Comparison of ENCODE assay signal across 8 cellular contexts in genomic region chr22:31753005-31753633, GRCh38. TPM values are rescaled to one million over a fixed set of nuclear protein-coding genes. Genes with fewer than 3 reads are reported as not detected.
A peak's percentile ranks its signal among the peaks of the same experiment; 100 is the strongest.
DNase-seq lines count a peak whose midpoint lies in the region; ATAC-seq and TF ChIP-seq lines count a peak whose summit lies in the region.

No MANE protein-coding gene starts in this region.

- H3K27me3 ChIP-seq in HUES48 (ENCODE audit: control insufficient read depth, insufficient read depth, low read length) (no peaks in the 10 kb centered on the region), SU-DHL-6 (ENCODE audit: low read length) (no peaks in the 10 kb centered on the region), upper lobe of right lung (no peaks in the 10 kb centered on the region)

- H3K4me2 ChIP-seq in SU-DHL-6 (ENCODE audit: low read depth, low read length, poor library complexity, severe bottlenecking) = peak overlapping the region; percentile 86

- H3K79me2 ChIP-seq in SU-DHL-6 (ENCODE audit: insufficient read depth, low read length) = peaks cover 45% of the 10 kb centered on the region

- H3K4me1 ChIP-seq in HUES48 (ENCODE audit: control insufficient read depth, insufficient read depth, low read length) (peaks cover 25% of the 10 kb centered on the region), mesodermal cell (ENCODE audit: control insufficient read depth, insufficient read depth, low read length, poor library complexity, severe bottlenecking) (peaks cover 25% of the 10 kb centered on the region), upper lobe of right lung (peaks cover 36% of the 10 kb centered on the region)

- TF ChIP-seq CTCF in SU-DHL-6 (IDR thresholded peaks at IDR 0.05; ENCODE audit: insufficient read depth, low read length, poor library complexity, severe bottlenecking) = no peak
- no peak for TF ChIP-seq CTCF in upper lobe of right lung (IDR thresholded peaks at IDR 0.05)

- ATAC-seq in GM19023 (IDR thresholded peaks at IDR 0.05; ENCODE audit: unreplicated experiment) = peak; percentile 27
- peak; percentile 1 for ATAC-seq in upper lobe of right lung

- DNase-seq in AG20443 (ENCODE audit: low spot score) = peak; percentile 22
- DNase-seq in ecto neural progenitor cell (ENCODE audit: low spot score) = peak; percentile 85
- peak; percentile 72 for DNase-seq in upper lobe of right lung
- DNase-seq in COLO829 (ENCODE audit: low spot score) = no peak

- no peaks in the 10 kb centered on the region for H4K20me1 ChIP-seq in SU-DHL-6 (ENCODE audit: low read depth, low read length)

- peak overlapping the region; percentile 53 for H2AFZ ChIP-seq in SU-DHL-6 (ENCODE audit: low read depth, low read length, severe bottlenecking)

- H3K36me3 ChIP-seq in HUES48 (ENCODE audit: control insufficient read depth, insufficient read depth, low read length) (peaks cover 2% of the 10 kb centered on the region), SU-DHL-6 (ENCODE audit: low read length) (no peaks in the 10 kb centered on the region), mesodermal cell (ENCODE audit: control insufficient read depth, insufficient read depth, low read length) (peaks cover 5% of the 10 kb centered on the region), upper lobe of right lung (no peaks in the 10 kb centered on the region)

- 3 to 6% methylated on average over 18 to 19 of the region's 20 CpGs for WGBS in mesodermal cell (ENCODE audit: insufficient coverage in 2 of 2), 2 experiments

- intact Hi-C loops in upper lobe of right lung (cut with DNase I) = no loop called here

- H3K4me3 ChIP-seq in HUES48 (ENCODE audit: low read depth, low read length) = peak overlapping the region; percentile 85
- peak overlapping the region; percentile 45 for H3K4me3 ChIP-seq in SU-DHL-6 (ENCODE audit: insufficient read depth, low read length, poor library complexity, severe bottlenecking)
- H3K4me3 ChIP-seq in mesodermal cell (ENCODE audit: extremely low read depth, insufficient read depth, low read length, poor library complexity, severe bottlenecking) = peak overlapping the region; percentile 74
- H3K4me3 ChIP-seq in upper lobe of right lung = peak overlapping the region; percentile 80

- H3K27ac ChIP-seq in HUES48 (ENCODE audit: low read depth, low read length) = peak overlapping the region; percentile 99
- H3K27ac ChIP-seq in SU-DHL-6 (ENCODE audit: low read depth, low read length) = peak overlapping the region; percentile 89
- H3K27ac ChIP-seq in mesodermal cell (ENCODE audit: low read depth, low read length, severe bottlenecking) = peak overlapping the region; percentile 98
- H3K27ac ChIP-seq in upper lobe of right lung = peak overlapping the region; percentile 94

- peak overlapping the region; percentile 77 for H3K9ac ChIP-seq in HUES48 (ENCODE audit: low read depth, low read length)
- peak overlapping the region; percentile 95 for H3K9ac ChIP-seq in SU-DHL-6 (ENCODE audit: low read length)

- H3K9me2 ChIP-seq in SU-DHL-6 (replicated peaks; ENCODE audit: insufficient read depth, low read length) = no peaks in the 10 kb centered on the region

- H3F3A ChIP-seq in SU-DHL-6 (ENCODE audit: insufficient read depth) = peaks cover 21% of the 10 kb centered on the region

- H3K9me3 ChIP-seq in HUES48 (ENCODE audit: control insufficient read depth, insufficient read depth, low read length) = no peaks in the 10 kb centered on the region
- H3K9me3 ChIP-seq in SU-DHL-6 (ENCODE audit: insufficient read depth, low read length) = no peaks in the 10 kb centered on the region
- no peaks in the 10 kb centered on the region for H3K9me3 ChIP-seq in mesodermal cell (ENCODE audit: control insufficient read depth, low read length)
- no peaks in the 10 kb centered on the region for H3K9me3 ChIP-seq in upper lobe of right lung

RNA-seq across cellular contexts. Expression of gene DEPDC5, which starts 0.7 kb away (rescaled TPM):
- 10.4 TPM for polyA plus RNA-seq in mesodermal cell (2013, experiment 1 of 2)
- polyA plus RNA-seq in mesodermal cell (2013, experiment 2 of 2) = 9.7 TPM
- 24.7 TPM for total RNA-seq in upper lobe of right lung

RNA-seq across cellular contexts. Expression of gene PRR14L, which starts 3.2 kb away (rescaled TPM):
- polyA plus RNA-seq in mesodermal cell (2013, experiment 1 of 2) = 14.1 TPM
- 11.2 TPM for polyA plus RNA-seq in mesodermal cell (2013, experiment 2 of 2)
- total RNA-seq in upper lobe of right lung = 53.3 TPM
